19 cellular contexts compared by ENCODE assay signal in the genomic region with DNA sequence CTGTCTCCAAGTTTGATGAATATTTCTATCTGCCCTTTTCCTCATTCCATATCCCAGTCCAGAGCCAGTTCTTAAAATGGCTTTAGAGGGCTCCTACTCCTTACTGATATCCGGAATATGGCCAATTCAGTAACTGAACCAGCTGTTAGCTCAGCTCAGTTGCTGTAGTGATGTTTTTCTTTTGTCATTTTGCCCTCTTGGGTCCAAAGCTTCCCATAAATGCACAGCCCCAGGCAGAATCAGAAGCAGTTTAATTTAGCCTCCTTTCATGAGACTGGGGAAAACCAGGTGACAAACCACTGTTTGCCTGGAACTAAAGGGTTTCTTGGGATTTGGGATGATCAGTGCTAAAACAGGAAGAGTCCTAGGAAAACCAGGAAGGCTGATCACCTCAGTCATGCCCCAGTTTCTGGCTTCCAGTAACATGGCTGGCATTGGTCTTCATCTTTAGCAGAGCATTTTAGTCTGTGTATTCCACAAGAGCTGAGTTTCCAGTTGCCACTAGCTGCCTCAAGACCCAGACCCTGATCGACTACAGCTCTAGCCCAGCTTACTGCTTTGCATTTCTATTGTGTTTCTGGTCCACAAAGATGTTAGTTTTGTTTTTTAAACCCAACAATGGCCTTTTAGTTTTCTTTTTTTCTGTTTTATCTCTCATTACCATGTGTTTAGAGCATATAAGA. TPM values are rescaled to one million over a fixed set of nuclear protein-coding genes. Genes with fewer than 3 reads are reported as not detected.
DNase-seq lines count a peak whose midpoint lies in the region; ATAC-seq and TF ChIP-seq lines count a peak whose summit lies in the region.
"Had no signal": no experiment of that assay in that cellular context is flagged by ENCODE, and none has a peak within 500 bp of the region (broad histone marks: within the 10 kb centered on the region; RNA-seq: fewer than 3 reads in every experiment).

No MANE protein-coding gene starts in this region.

- H3K27ac ChIP-seq in SK-N-SH (ENCODE audit: low read depth in 2 of 2, low read length in 1 of 2) (peak overlapping the region in 1 of 2 experiments; percentile 30; a peak in 2 of 4 replicates), SK-N-MC (peak overlapping the region; percentile 97), gastrocnemius medialis (peak overlapping the region; percentile 5 to 54 (median 26))
- H3K27ac ChIP-seq: BLaER1, colonic mucosa, left lung, upper lobe of right lung had no signal

- no peaks in the 10 kb centered on the region for H3K27me3 ChIP-seq in SK-N-SH (ENCODE audit: insufficient read depth)
- no peaks in the 10 kb centered on the region for H3K27me3 ChIP-seq in gastrocnemius medialis
- H3K27me3 ChIP-seq: BLaER1, colonic mucosa, left lung, upper lobe of right lung had no signal

- no peak overlapping the region for H3K4me3 ChIP-seq in SK-N-SH (ENCODE audit: low read depth in 2 of 2, low read length in 1 of 2)
- H3K4me3 ChIP-seq in SK-N-MC = peak overlapping the region; percentile 33
- no peak overlapping the region for H3K4me3 ChIP-seq in gastrocnemius medialis
- H3K4me3 ChIP-seq: BLaER1, colonic mucosa, left lung, upper lobe of right lung had no signal

- CTCF ChIA-PET in SK-N-SH (lab: Yijun Ruan, JAX) = interaction anchor here (0.6 to 0.8 kb wide), 2 partner anchors 17 to 18 kb away, joined by 3 read pairs; no protein-coding TSS in a partner anchor

- 56% methylated on average over 2 of the region's 2 CpGs for WGBS in SK-N-SH (ENCODE audit: low lambda C conversion rate)

- H3K9me2 ChIP-seq in SK-N-SH = no peaks in the 10 kb centered on the region

- in situ Hi-C loops in gastrocnemius medialis (cut with MboI; ENCODE audit: low sequenced_read_pairs in 4 of 4) = no loop called here
- in situ Hi-C loops in ACHN (cut with HindIII; ENCODE audit: low pct_ligation_motif_present, low pct_unique_long_range_greater_than_20kb, low sequenced_read_pairs) = no loop called here

- no peak overlapping the region for H2AFZ ChIP-seq in SK-N-SH (ENCODE audit: low read depth)

- DNase-seq in SK-N-SH (peak; percentile 12), SK-N-MC (ENCODE audit: low read depth, low spot score) (no peak), medulla oblongata (ENCODE audit: extremely low spot score) (peak; percentile 35), gastrocnemius medialis (no peak), hepatic stellate cell (ENCODE audit: low spot score) (no peak), NCI-H345 (lab: John Stamatoyannopoulos, UW) (no peak), ACHN (no peak)
- DNase-seq: 8988T; activated naive CD4-positive, alpha-beta T cell treated with anti-CD3 and anti-CD28 coated beads for 36 hours; colonic mucosa; DMS 273 treated with DMSO at 0.1 percent for 48 hours; foreskin melanocyte; left lung; NCI-H1417 treated with DMSO at 0.1 percent for 48 hours; SIG-M5; stimulated activated naive CD8-positive, alpha-beta T cell treated with anti-CD3 and anti-CD28 coated beads, Interleukin-15, Interleukin-2, amounts not matched to agents 100 U/mL and 50 U/mL, for 24 hours; upper lobe of right lung had no signal

- TF ChIP-seq EP300 in SK-N-SH (IDR thresholded peaks at IDR 0.05; ENCODE audit: borderline replicate concordance in 1 of 2, low read depth in 1 of 2, low read length in 1 of 2) = no peak

- H3K4me1 ChIP-seq in SK-N-SH (ENCODE audit: control insufficient read depth in 1 of 2, insufficient read depth in 2 of 2, low read depth in 1 of 2, low read length in 1 of 2) (peaks cover 0 to 8% of the 10 kb centered on the region in 2 experiments; a peak in 3 of 4 replicates), gastrocnemius medialis (peaks cover 21 to 25% of the 10 kb centered on the region in 2 donors)
- H3K4me1 ChIP-seq: colonic mucosa had no signal

- no peak overlapping the region for H3K4me2 ChIP-seq in SK-N-SH
- H3K4me2 ChIP-seq: BLaER1 had no signal

- H3F3A ChIP-seq in SK-N-SH (replicated peaks; ENCODE audit: insufficient read depth) = no peaks in the 10 kb centered on the region

- intact Hi-C loops in gastrocnemius medialis (cut with DNase I; ENCODE audit: low total_unique reads) = no loop called here

- POLR2A ChIA-PET in SK-N-SH (lab: Yijun Ruan, JAX) = interaction anchor here (0.6 to 0.8 kb wide), 2 partner anchors 40 to 43 kb away, joined by 3 to 4 read pairs; no protein-coding TSS in a partner anchor

- H3K9me3 ChIP-seq in SK-N-SH (0 out of 2 replicates have a peak, but pooled peaks cover 5% of the 10 kb centered on the region), SK-N-MC (ENCODE audit: low read depth, low read length) (peaks cover 4% of the 10 kb centered on the region; the same call in 1 of the 2 replicates), gastrocnemius medialis (no peaks in the 10 kb centered on the region)
- H3K9me3 ChIP-seq: colonic mucosa, left lung, upper lobe of right lung had no signal

- TF ChIP-seq CTCF in SK-N-SH (IDR thresholded peaks at IDR 0.05) (no peak), gastrocnemius medialis (IDR thresholded peaks at IDR 0.05 in 4 of 5, conservative IDR thresholded peaks at IDR 0.05 in 1 of 5) (no peak)

- TF ChIP-seq POLR2A in gastrocnemius medialis (IDR thresholded peaks at IDR 0.05) = no peak

- H3K9ac ChIP-seq in SK-N-SH = no peak overlapping the region
- H3K9ac ChIP-seq in SK-N-MC (ENCODE audit: insufficient read length) = peak overlapping the region; percentile 61
- H3K9ac ChIP-seq: BLaER1 had no signal

- no peak for ATAC-seq in SK-N-SH treated with all-trans-retinoic acid at 6 μM for 48 hours
- ATAC-seq in gastrocnemius medialis = no peak
- ATAC-seq: left lung; stimulated activated naive CD8-positive, alpha-beta T cell treated with anti-CD3 and anti-CD28 coated beads, Interleukin-15, Interleukin-2, amounts not matched to agents 100 U/mL and 50 U/mL, for 24 hours; upper lobe of right lung had no signal

- no peak for TF ChIP-seq RAD21 in SK-N-SH (IDR thresholded peaks at IDR 0.05; ENCODE audit: low read length)

- H3K79me2 ChIP-seq in SK-N-SH (ENCODE audit: insufficient read depth) = 0 out of 2 replicates have a peak, but pooled peaks cover 10% of the 10 kb centered on the region

- H4K20me1 ChIP-seq in SK-N-SH (ENCODE audit: insufficient read depth) = no peaks in the 10 kb centered on the region

- H3K36me3 ChIP-seq in SK-N-SH (replicated peaks in 1 of 2; ENCODE audit: control insufficient read depth in 1 of 2, insufficient read depth in 2 of 2, low read length in 1 of 2) (peaks cover 0 to 4% of the 10 kb centered on the region in 2 experiments), SK-N-MC (ENCODE audit: insufficient read depth, low read length) (peaks cover 14% of the 10 kb centered on the region; the same call in 1 of the 2 replicates), gastrocnemius medialis (no peaks in the 10 kb centered on the region)
- H3K36me3 ChIP-seq: colonic mucosa, left lung, upper lobe of right lung had no signal

TF ChIP-seq in SK-N-SH, 30 proteins besides CTCF, POLR2A, EP300 and RAD21 (continues in another document):
- TF ChIP-seq, protein P1, sequence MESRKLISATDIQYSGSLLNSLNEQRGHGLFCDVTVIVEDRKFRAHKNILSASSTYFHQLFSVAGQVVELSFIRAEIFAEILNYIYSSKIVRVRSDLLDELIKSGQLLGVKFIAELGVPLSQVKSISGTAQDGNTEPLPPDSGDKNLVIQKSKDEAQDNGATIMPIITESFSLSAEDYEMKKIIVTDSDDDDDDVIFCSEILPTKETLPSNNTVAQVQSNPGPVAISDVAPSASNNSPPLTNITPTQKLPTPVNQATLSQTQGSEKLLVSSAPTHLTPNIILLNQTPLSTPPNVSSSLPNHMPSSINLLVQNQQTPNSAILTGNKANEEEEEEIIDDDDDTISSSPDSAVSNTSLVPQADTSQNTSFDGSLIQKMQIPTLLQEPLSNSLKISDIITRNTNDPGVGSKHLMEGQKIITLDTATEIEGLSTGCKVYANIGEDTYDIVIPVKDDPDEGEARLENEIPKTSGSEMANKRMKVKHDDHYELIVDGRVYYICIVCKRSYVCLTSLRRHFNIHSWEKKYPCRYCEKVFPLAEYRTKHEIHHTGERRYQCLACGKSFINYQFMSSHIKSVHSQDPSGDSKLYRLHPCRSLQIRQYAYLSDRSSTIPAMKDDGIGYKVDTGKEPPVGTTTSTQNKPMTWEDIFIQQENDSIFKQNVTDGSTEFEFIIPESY (IDR thresholded peaks at IDR 0.05; ENCODE audit: borderline replicate concordance, low read depth) = no peak

TF ChIP-seq in SK-N-SH treated with all-trans-retinoic acid at 6 μM for 48 hours, 23 proteins besides CTCF, POLR2A, EP300 and RAD21 (continues in another document):
- TF ChIP-seq RARB (CRISPR knock-in tag; IDR thresholded peaks at IDR 0.05) (no peak), OSR1 (CRISPR knock-in tag; IDR thresholded peaks at IDR 0.05) (no peak), POU6F1 (CRISPR knock-in tag; IDR thresholded peaks at IDR 0.05; ENCODE audit: borderline replicate concordance, low read depth) (no peak), ZNF70 (CRISPR knock-in tag; IDR thresholded peaks at IDR 0.05) (no peak), SNAI2 (CRISPR knock-in tag; IDR thresholded peaks at IDR 0.05) (no peak), ESRRG (CRISPR knock-in tag; IDR thresholded peaks at IDR 0.05) (no peak), BACH2 (CRISPR knock-in tag; IDR thresholded peaks at IDR 0.05; ENCODE audit: borderline replicate concordance) (no peak), ISL1 (CRISPR knock-in tag; IDR thresholded peaks at IDR 0.05) (no peak)

RNA-seq across cellular contexts. Expression of gene REV3L, which starts 40.6 kb away (rescaled TPM):
- 7.3 and 8.6 TPM in 2 replicates for polyA plus RNA-seq in SK-N-SH (2012; rRNA removed)
- 8.9 and 9.8 TPM in 2 replicates for polyA plus RNA-seq in SK-N-SH (2012; cell fraction: cytosol; rRNA removed)
- polyA plus RNA-seq in SK-N-SH (2012; cell fraction: nucleus; rRNA removed) = 7.5 and 16.7 TPM in 2 replicates
- 10 to 100 TPM; 25.9 to 79.1 (median 49.0) TPM for total RNA-seq in gastrocnemius medialis

Comparison
In these comparisons a context has a peak if more than half of its experiments do, and no peak if none do; other contexts are left out.
1. DNase-seq: peak in SK-N-SH (single experiment) and medulla oblongata (single experiment); none in SK-N-MC (single experiment), gastrocnemius medialis (0 of 2), hepatic stellate cell (single experiment), NCI-H345 (single experiment) and ACHN (single experiment).